Comparison of ENCODE assay signal across 8 cellular contexts in genomic region chr3:186930639-186931486, GRCh38. TPM values are rescaled to one million over a fixed set of nuclear protein-coding genes. Genes with fewer than 3 reads are reported as not detected.
DNase-seq lines count a peak whose midpoint lies in the region; ATAC-seq, FAIRE-seq and TF ChIP-seq lines count a peak whose summit lies in the region.

No MANE protein-coding gene starts in this region.

- H3K4me1 ChIP-seq in pancreas = no peaks in the 10 kb centered on the region
- H3K4me1 ChIP-seq in upper lobe of right lung = peaks cover 30% of the 10 kb centered on the region

- POLR2A ChIA-PET in RWPE1 (lab: Yijun Ruan, JAX; ENCODE audit: low non-redundant PET) = interaction anchor here (0.6 kb wide), 1 partner anchor 58 kb away, joined by 3 read pairs; no protein-coding TSS in a partner anchor

- TF ChIP-seq CTCF in RWPE1 (conservative IDR thresholded peaks at IDR 0.05; ENCODE audit: low read depth) = 0 out of 2 replicates have a peak, but pooled peaks have one; percentile 8
- no peak for TF ChIP-seq CTCF in glutamatergic neuron (IDR thresholded peaks at IDR 0.05; ENCODE audit: partially characterized antibody, unreplicated experiment)
- TF ChIP-seq CTCF in pancreas (IDR thresholded peaks at IDR 0.05) = no peak
- peak; percentile 31 for TF ChIP-seq CTCF in upper lobe of right lung (IDR thresholded peaks at IDR 0.05)

- H3K9me3 ChIP-seq in pancreas (no peaks in the 10 kb centered on the region), upper lobe of right lung (no peaks in the 10 kb centered on the region)

- DNase-seq in DMS 273 (lab: John Stamatoyannopoulos, UW; ENCODE audit: unreplicated experiment) (peak; percentile 87), HTR-8/SVneo (ENCODE audit: insufficient read length, low spot score) (peak; percentile 49), RWPE1 (ENCODE audit: low spot score) (no peak), activated gamma-delta T cell treated with Interleukin-2 at 50 U/mL for 16 hours (peak; percentile 71), glutamatergic neuron (peak; percentile 73), pancreas (peak; percentile 25 to 70 (median 42)), upper lobe of right lung (peak; percentile 88)

- FAIRE-seq in HTR-8/SVneo (lab: Jason Lieb, UNC) (no peak), pancreas (lab: Jason Lieb, UNC) (no peak)

- CTCF ChIA-PET in RWPE1 (lab: Yijun Ruan, JAX) = interaction anchor here (0.6 to 1.1 kb wide), 7 partner anchors 9 to 1867 kb away, joined by 3 to 5 read pairs (median 4); no protein-coding TSS in a partner anchor

- H3K27ac Mint-ChIP-seq in glutamatergic neuron (ENCODE audit: unreplicated experiment) = peak overlapping the region; percentile 95

- no peak overlapping the region for H3K27ac ChIP-seq in RWPE1
- peak overlapping the region in 3 of 4 donors; percentile 49 to 76 (median 66) for H3K27ac ChIP-seq in pancreas
- H3K27ac ChIP-seq in upper lobe of right lung = peak overlapping the region; percentile 83

- peaks cover 21% of the 10 kb centered on the region for H3K9me3 Mint-ChIP-seq in glutamatergic neuron (ENCODE audit: unreplicated experiment)

- intact Hi-C loops in pancreas (cut with DNase I) (no loop called here), upper lobe of right lung (cut with DNase I) (no loop called here)

- 1% methylated on average over 54 to 73 of the region's 73 CpGs for WGBS in pancreas, 2 donors

- H3K36me3 ChIP-seq in pancreas (no peaks in the 10 kb centered on the region), upper lobe of right lung (peaks cover 9% of the 10 kb centered on the region)

- H3K36me3 Mint-ChIP-seq in glutamatergic neuron (ENCODE audit: unreplicated experiment) = no peaks in the 10 kb centered on the region

- H3K4me3 Mint-ChIP-seq in glutamatergic neuron (ENCODE audit: unreplicated experiment) = peak overlapping the region; percentile 95

- H3K4me1 Mint-ChIP-seq in glutamatergic neuron (ENCODE audit: low read depth, unreplicated experiment) = peaks cover 24% of the 10 kb centered on the region

- ATAC-seq in GM21381 (IDR thresholded peaks at IDR 0.05; ENCODE audit: unreplicated experiment) = peak; percentile 43
- peak; percentile 68 to 83 (median 78) for ATAC-seq in pancreas
- peak; percentile 86 for ATAC-seq in upper lobe of right lung

- H3K27me3 ChIP-seq in pancreas = no peaks in the 10 kb centered on the region
- no peaks in the 10 kb centered on the region for H3K27me3 ChIP-seq in upper lobe of right lung

- H3K27me3 Mint-ChIP-seq in glutamatergic neuron (ENCODE audit: unreplicated experiment) = peaks cover 20% of the 10 kb centered on the region

- peak overlapping the region; percentile 49 to 72 (median 49) for H3K4me3 ChIP-seq in pancreas
- H3K4me3 ChIP-seq in upper lobe of right lung = peak overlapping the region; percentile 88

RNA-seq across cellular contexts. Expression of gene ST6GAL1, which starts 0.5 kb away (rescaled TPM):
- 156 TPM for total RNA-seq in glutamatergic neuron (ENCODE audit: unreplicated experiment)
- total RNA-seq in pancreas = 10 to 100 TPM in 3 of 6 donors, 1 to 10 TPM in 3; 5.9 to 36.6 (median 9.3) TPM
- 1 to 10 TPM; 4.8 to 9.1 TPM for polyA plus RNA-seq in pancreas
- total RNA-seq in upper lobe of right lung = 116 TPM

Comparison
In these comparisons a context has a peak if more than half of its experiments do, and no peak if none do; other contexts are left out.
1. CTCF ChIP-seq: peak in RWPE1 (single experiment) and upper lobe of right lung (single experiment); none in glutamatergic neuron (single experiment) and pancreas (0 of 4).
2. Peak in every context shown above with its lines, with median percentiles within 50 percentile points of each other: ATAC-seq.